Comparison of ENCODE assay signal across 1 cellular context in genomic region chr16:86932130-86932982, GRCh38.
TF ChIP-seq lines count a peak whose summit lies in the region.

No MANE protein-coding gene starts in this region.

TF ChIP-seq in HEK293, 187 proteins besides CTCF, POLR2A, EP300 and RAD21 (continued from another document):
- TF ChIP-seq, protein P1, sequence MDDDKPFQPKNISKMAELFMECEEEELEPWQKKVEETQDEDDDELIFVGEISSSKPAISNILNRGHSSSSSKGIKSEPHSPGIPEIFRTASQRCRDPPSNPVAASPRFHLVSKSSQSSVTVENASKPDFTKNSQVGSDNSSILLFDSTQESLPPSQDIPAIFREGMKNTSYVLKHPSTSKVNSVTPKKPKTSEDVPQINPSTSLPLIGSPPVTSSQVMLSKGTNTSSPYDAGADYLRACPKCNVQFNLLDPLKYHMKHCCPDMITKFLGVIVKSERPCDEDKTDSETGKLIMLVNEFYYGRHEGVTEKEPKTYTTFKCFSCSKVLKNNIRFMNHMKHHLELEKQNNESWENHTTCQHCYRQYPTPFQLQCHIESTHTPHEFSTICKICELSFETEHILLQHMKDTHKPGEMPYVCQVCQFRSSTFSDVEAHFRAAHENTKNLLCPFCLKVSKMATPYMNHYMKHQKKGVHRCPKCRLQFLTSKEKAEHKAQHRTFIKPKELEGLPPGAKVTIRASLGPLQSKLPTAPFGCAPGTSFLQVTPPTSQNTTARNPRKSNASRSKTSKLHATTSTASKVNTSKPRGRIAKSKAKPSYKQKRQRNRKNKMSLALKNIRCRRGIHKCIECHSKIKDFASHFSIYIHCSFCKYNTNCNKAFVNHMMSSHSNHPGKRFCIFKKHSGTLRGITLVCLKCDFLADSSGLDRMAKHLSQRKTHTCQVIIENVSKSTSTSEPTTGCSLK (tag by site-specific recombination; IDR thresholded peaks at IDR 0.05): peak; percentile 97; the same call in 1 of the 2 replicates
- TF ChIP-seq BCL11A (tag by site-specific recombination; IDR thresholded peaks at IDR 0.05; ENCODE audit: low read depth) (no peak), ZNF548 (tag by site-specific recombination; IDR thresholded peaks at IDR 0.05) (no peak), SP2 (tag by site-specific recombination; IDR thresholded peaks at IDR 0.05) (no peak), GLIS1 (tag by site-specific recombination; IDR thresholded peaks at IDR 0.05) (no peak), ZNF629 (tag by site-specific recombination; IDR thresholded peaks at IDR 0.05) (no peak), GLIS2 (tag by site-specific recombination; IDR thresholded peaks at IDR 0.05) (no peak), ZNF157 (tag by site-specific recombination; IDR thresholded peaks at IDR 0.05) (peak; percentile 55), TRIM28 (IDR thresholded peaks at IDR 0.05; ENCODE audit: borderline replicate concordance, low read length) (no peak), ZSCAN16 (tag by site-specific recombination; IDR thresholded peaks at IDR 0.05) (no peak), ZNF544 (tag by site-specific recombination; IDR thresholded peaks at IDR 0.05) (no peak), ZNF473 (tag by site-specific recombination; IDR thresholded peaks at IDR 0.05) (no peak), ZNF175 (tag by site-specific recombination; IDR thresholded peaks at IDR 0.05) (no peak), SALL2 (tag by site-specific recombination; IDR thresholded peaks at IDR 0.05; ENCODE audit: borderline replicate concordance) (no peak), ZNF624 (tag by site-specific recombination; IDR thresholded peaks at IDR 0.05) (no peak), ZNF366 (tag by site-specific recombination; conservative IDR thresholded peaks at IDR 0.05) (no peak), ZBTB17 (tag by site-specific recombination; IDR thresholded peaks at IDR 0.05) (no peak), OVOL3 (tag by site-specific recombination; IDR thresholded peaks at IDR 0.05) (no peak; the same call in 1 of the 2 replicates), ZNF433 (tag by site-specific recombination; IDR thresholded peaks at IDR 0.05; ENCODE audit: low read depth) (no peak), SCRT2 (tag by site-specific recombination; IDR thresholded peaks at IDR 0.05) (no peak), ZNF658 (tag by site-specific recombination; IDR thresholded peaks at IDR 0.05) (peak; percentile 19; the same call in 1 of the 2 replicates), KLF1 (tag by site-specific recombination; IDR thresholded peaks at IDR 0.05) (no peak), ZNF792 (tag by site-specific recombination; IDR thresholded peaks at IDR 0.05) (no peak; the same call in 1 of the 2 replicates), ZSCAN4 (tag by site-specific recombination; IDR thresholded peaks at IDR 0.05) (no peak), ZBTB7A (tag by site-specific recombination; IDR thresholded peaks at IDR 0.05; ENCODE audit: low read depth) (no peak), GLI2 (tag by site-specific recombination; IDR thresholded peaks at IDR 0.05; ENCODE audit: borderline replicate concordance, low read depth) (no peak), ZNF555 (tag by site-specific recombination; conservative IDR thresholded peaks at IDR 0.05) (no peak), ZNF404 (tag by site-specific recombination; IDR thresholded peaks at IDR 0.05) (0 out of 2 replicates have a peak, but pooled peaks have one; percentile 36), ZNF133 (tag by site-specific recombination; IDR thresholded peaks at IDR 0.05) (peak; percentile 44), ATF2 (tag by site-specific recombination; IDR thresholded peaks at IDR 0.05; ENCODE audit: low read depth) (no peak), SETDB1 (IDR thresholded peaks at IDR 0.05; ENCODE audit: insufficient read length, low read length) (no peak), KLF16 (tag by site-specific recombination; IDR thresholded peaks at IDR 0.05) (no peak), ZNF521 (tag by site-specific recombination; IDR thresholded peaks at IDR 0.05) (no peak), ZNF335 (tag by site-specific recombination; conservative IDR thresholded peaks at IDR 0.05) (no peak), ZNF610 (tag by site-specific recombination; IDR thresholded peaks at IDR 0.05; ENCODE audit: borderline replicate concordance) (no peak), HOXC10 (CRISPR knock-in tag; IDR thresholded peaks at IDR 0.05) (no peak)
- TF ChIP-seq, protein P2, sequence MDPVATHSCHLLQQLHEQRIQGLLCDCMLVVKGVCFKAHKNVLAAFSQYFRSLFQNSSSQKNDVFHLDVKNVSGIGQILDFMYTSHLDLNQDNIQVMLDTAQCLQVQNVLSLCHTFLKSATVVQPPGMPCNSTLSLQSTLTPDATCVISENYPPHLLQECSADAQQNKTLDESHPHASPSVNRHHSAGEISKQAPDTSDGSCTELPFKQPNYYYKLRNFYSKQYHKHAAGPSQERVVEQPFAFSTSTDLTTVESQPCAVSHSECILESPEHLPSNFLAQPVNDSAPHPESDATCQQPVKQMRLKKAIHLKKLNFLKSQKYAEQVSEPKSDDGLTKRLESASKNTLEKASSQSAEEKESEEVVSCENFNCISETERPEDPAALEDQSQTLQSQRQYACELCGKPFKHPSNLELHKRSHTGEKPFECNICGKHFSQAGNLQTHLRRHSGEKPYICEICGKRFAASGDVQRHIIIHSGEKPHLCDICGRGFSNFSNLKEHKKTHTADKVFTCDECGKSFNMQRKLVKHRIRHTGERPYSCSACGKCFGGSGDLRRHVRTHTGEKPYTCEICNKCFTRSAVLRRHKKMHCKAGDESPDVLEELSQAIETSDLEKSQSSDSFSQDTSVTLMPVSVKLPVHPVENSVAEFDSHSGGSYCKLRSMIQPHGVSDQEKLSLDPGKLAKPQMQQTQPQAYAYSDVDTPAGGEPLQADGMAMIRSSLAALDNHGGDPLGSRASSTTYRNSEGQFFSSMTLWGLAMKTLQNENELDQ (tag by site-specific recombination; IDR thresholded peaks at IDR 0.05; ENCODE audit: low read depth): no peak
- TF ChIP-seq, protein P3, sequence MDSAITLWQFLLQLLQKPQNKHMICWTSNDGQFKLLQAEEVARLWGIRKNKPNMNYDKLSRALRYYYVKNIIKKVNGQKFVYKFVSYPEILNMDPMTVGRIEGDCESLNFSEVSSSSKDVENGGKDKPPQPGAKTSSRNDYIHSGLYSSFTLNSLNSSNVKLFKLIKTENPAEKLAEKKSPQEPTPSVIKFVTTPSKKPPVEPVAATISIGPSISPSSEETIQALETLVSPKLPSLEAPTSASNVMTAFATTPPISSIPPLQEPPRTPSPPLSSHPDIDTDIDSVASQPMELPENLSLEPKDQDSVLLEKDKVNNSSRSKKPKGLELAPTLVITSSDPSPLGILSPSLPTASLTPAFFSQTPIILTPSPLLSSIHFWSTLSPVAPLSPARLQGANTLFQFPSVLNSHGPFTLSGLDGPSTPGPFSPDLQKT (IDR thresholded peaks at IDR 0.05; ENCODE audit: borderline replicate concordance, low read depth, low read length): no peak
- TF ChIP-seq, protein P4, sequence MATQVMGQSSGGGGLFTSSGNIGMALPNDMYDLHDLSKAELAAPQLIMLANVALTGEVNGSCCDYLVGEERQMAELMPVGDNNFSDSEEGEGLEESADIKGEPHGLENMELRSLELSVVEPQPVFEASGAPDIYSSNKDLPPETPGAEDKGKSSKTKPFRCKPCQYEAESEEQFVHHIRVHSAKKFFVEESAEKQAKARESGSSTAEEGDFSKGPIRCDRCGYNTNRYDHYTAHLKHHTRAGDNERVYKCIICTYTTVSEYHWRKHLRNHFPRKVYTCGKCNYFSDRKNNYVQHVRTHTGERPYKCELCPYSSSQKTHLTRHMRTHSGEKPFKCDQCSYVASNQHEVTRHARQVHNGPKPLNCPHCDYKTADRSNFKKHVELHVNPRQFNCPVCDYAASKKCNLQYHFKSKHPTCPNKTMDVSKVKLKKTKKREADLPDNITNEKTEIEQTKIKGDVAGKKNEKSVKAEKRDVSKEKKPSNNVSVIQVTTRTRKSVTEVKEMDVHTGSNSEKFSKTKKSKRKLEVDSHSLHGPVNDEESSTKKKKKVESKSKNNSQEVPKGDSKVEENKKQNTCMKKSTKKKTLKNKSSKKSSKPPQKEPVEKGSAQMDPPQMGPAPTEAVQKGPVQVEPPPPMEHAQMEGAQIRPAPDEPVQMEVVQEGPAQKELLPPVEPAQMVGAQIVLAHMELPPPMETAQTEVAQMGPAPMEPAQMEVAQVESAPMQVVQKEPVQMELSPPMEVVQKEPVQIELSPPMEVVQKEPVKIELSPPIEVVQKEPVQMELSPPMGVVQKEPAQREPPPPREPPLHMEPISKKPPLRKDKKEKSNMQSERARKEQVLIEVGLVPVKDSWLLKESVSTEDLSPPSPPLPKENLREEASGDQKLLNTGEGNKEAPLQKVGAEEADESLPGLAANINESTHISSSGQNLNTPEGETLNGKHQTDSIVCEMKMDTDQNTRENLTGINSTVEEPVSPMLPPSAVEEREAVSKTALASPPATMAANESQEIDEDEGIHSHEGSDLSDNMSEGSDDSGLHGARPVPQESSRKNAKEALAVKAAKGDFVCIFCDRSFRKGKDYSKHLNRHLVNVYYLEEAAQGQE (tag by site-specific recombination; IDR thresholded peaks at IDR 0.05): no peak
- TF ChIP-seq, protein P5, sequence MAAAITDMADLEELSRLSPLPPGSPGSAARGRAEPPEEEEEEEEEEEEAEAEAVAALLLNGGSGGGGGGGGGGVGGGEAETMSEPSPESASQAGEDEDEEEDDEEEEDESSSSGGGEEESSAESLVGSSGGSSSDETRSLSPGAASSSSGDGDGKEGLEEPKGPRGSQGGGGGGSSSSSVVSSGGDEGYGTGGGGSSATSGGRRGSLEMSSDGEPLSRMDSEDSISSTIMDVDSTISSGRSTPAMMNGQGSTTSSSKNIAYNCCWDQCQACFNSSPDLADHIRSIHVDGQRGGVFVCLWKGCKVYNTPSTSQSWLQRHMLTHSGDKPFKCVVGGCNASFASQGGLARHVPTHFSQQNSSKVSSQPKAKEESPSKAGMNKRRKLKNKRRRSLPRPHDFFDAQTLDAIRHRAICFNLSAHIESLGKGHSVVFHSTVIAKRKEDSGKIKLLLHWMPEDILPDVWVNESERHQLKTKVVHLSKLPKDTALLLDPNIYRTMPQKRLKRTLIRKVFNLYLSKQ (tag by site-specific recombination; IDR thresholded peaks at IDR 0.05; ENCODE audit: borderline replicate concordance): no peak
TF ChIP-seq in HEK293: peak in this region for 35.
